Comparison of ENCODE assay signal across 8 cellular contexts in genomic region chr2:142868281-142868762, GRCh38. TPM values are rescaled to one million over a fixed set of nuclear protein-coding genes. Genes with fewer than 3 reads are reported as not detected.
DNase-seq lines count a peak whose midpoint lies in the region; ATAC-seq and TF ChIP-seq lines count a peak whose summit lies in the region.
"Had no signal": no experiment of that assay in that cellular context is flagged by ENCODE, and none has a peak within 500 bp of the region (broad histone marks: within the 10 kb centered on the region; RNA-seq: fewer than 3 reads in every experiment).

No MANE protein-coding gene starts in this region.

- H3K4me1 ChIP-seq in tibial artery: peaks cover 0 to 5% (median 0%) of the 10 kb centered on the region in 4 donors

- no peaks in the 10 kb centered on the region for H3K9me3 ChIP-seq in tibial artery

- DNase-seq in NCI-H460 (ENCODE audit: extremely low read depth, low read depth) (peak; percentile 96), left ventricle myocardium superior (peak; percentile 58), tibial artery (peak; percentile 75 to 81), GM13977 (ENCODE audit: low spot score) (no peak), GM10266 (ENCODE audit: extremely low spot score) (no peak), NK-92 (lab: John Stamatoyannopoulos, UW; ENCODE audit: unreplicated experiment) (no peak)
- DNase-seq: retina had no signal

- H3K4me3 ChIP-seq in tibial artery: no peak overlapping the region

- H3K36me3 ChIP-seq in tibial artery: no peaks in the 10 kb centered on the region

- peak; percentile 35 for ATAC-seq in GM21528 (IDR thresholded peaks at IDR 0.05; ENCODE audit: low FRiP score, unreplicated experiment)
- peak; percentile 84 for ATAC-seq in left ventricle myocardium superior

- TF ChIP-seq CTCF in tibial artery (IDR thresholded peaks at IDR 0.05) (no peak), GM13977 (IDR thresholded peaks at IDR 0.05; ENCODE audit: extremely low read depth, insufficient read depth, missing control alignments) (no peak), GM10266 (IDR thresholded peaks at IDR 0.05; ENCODE audit: control insufficient read depth, insufficient read depth, low read depth, missing control alignments) (no peak)

- H3K27ac ChIP-seq in tibial artery: peak overlapping the region in 1 of 2 donors; percentile 37

- in situ Hi-C loops in GM13977 (cut with MboI; ENCODE audit: low pct_unique_long_range_greater_than_20kb, low sequenced_read_pairs, unreplicated experiment): no loop called here

- no peaks in the 10 kb centered on the region for H3K27me3 ChIP-seq in tibial artery

- intact Hi-C loops in left ventricle myocardium superior (cut with micrococcal nuclease) (no loop called here), tibial artery (cut with DNase I; ENCODE audit: low total_unique reads) (no loop called here)

RNA-seq across cellular contexts. Expression of gene KYNU, which starts 9.1 kb away (rescaled TPM):
- total RNA-seq in NCI-H460 (2014; rRNA removed; shearing (Covaris generic)): 274 and 287 TPM in 2 replicates
- polyA plus RNA-seq in NCI-H460 (2014; cell fraction: nucleus; rRNA removed): 157 and 206 TPM in 2 replicates
- 1.4 TPM for total RNA-seq in left ventricle myocardium superior

Comparison
In these comparisons a context has a peak if more than half of its experiments do, and no peak if none do; other contexts are left out.
1. DNase-seq: peak in NCI-H460 (single experiment), left ventricle myocardium superior (single experiment) and tibial artery (2 of 2); none in GM13977 (single experiment), GM10266 (single experiment) and NK-92 (single experiment).
2. RNA of gene KYNU, which starts 9.1 kb away (total RNA-seq): 274 to 287 TPM in NCI-H460; 1.4 TPM in left ventricle myocardium superior (single experiment); every median in the first group is over 100 times any median in the second.